Comparison of ENCODE assay signal across 1 cellular context in the genomic region with DNA sequence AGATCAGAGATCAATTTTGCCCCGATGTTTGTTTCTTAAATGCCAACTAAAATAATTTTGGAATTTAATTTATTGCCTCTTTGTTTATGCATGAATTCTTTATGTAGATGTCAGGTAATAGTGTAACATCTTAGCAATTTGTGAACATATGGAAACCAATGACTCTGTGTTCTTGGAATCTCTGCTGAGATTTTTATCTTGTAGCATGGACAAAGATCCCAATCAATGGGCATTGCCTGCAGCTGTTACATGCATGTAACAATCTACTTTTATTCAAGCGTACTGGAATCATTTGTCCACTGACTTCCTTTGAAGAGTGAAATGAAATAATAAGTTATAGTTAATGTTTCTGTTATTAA.
TF ChIP-seq lines count a peak whose summit lies in the region.

No MANE protein-coding gene starts in this region.

TF ChIP-seq in SK-N-SH, 30 proteins besides CTCF, POLR2A, EP300 and RAD21 (continued from another document):
- TF ChIP-seq TEAD4 (IDR thresholded peaks at IDR 0.05; ENCODE audit: borderline replicate concordance, insufficient read depth) (peak; percentile 92; the same call in 1 of the 2 replicates), POLR2AphosphoS5 (IDR thresholded peaks at IDR 0.05; ENCODE audit: low read depth, low read length) (peak; percentile 17; the same call in 1 of the 2 replicates), MAX (IDR thresholded peaks at IDR 0.05; ENCODE audit: low read depth) (0 out of 2 replicates have a peak, but pooled peaks have one; percentile 28), FOXM1 (IDR thresholded peaks at IDR 0.05; ENCODE audit: low read depth) (peak; percentile 73; the same call in 1 of the 2 replicates), RFX5 (IDR thresholded peaks at IDR 0.05; ENCODE audit: low read length) (no peak), TAF1 (IDR thresholded peaks at IDR 0.05; ENCODE audit: borderline replicate concordance, low read depth, low read length) (no peak), REST (IDR thresholded peaks at IDR 0.05; ENCODE audit: low read depth, low read length) (no peak), SIN3A (IDR thresholded peaks at IDR 0.05; ENCODE audit: borderline replicate concordance, low read depth, low read length) (no peak), FOSL2 (IDR thresholded peaks at IDR 0.05; ENCODE audit: borderline replicate concordance, low read depth) (peak; percentile 64; the same call in 1 of the 2 replicates), JUND (IDR thresholded peaks at IDR 0.05) (peak; percentile 90), TCF12 (IDR thresholded peaks at IDR 0.05) (peak; percentile 97), SMC3 (IDR thresholded peaks at IDR 0.05; ENCODE audit: low read depth, low read length) (no peak), MXI1 (IDR thresholded peaks at IDR 0.05; ENCODE audit: low read depth, low read length) (no peak), YY1 (IDR thresholded peaks at IDR 0.05; ENCODE audit: low read depth) (no peak), CHD2 (IDR thresholded peaks at IDR 0.05; ENCODE audit: low read length, partially characterized antibody) (no peak), EZH2phosphoT487 (IDR thresholded peaks at IDR 0.05; ENCODE audit: borderline replicate concordance, low read depth) (no peak)
- TF ChIP-seq, protein P1, sequence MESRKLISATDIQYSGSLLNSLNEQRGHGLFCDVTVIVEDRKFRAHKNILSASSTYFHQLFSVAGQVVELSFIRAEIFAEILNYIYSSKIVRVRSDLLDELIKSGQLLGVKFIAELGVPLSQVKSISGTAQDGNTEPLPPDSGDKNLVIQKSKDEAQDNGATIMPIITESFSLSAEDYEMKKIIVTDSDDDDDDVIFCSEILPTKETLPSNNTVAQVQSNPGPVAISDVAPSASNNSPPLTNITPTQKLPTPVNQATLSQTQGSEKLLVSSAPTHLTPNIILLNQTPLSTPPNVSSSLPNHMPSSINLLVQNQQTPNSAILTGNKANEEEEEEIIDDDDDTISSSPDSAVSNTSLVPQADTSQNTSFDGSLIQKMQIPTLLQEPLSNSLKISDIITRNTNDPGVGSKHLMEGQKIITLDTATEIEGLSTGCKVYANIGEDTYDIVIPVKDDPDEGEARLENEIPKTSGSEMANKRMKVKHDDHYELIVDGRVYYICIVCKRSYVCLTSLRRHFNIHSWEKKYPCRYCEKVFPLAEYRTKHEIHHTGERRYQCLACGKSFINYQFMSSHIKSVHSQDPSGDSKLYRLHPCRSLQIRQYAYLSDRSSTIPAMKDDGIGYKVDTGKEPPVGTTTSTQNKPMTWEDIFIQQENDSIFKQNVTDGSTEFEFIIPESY (IDR thresholded peaks at IDR 0.05; ENCODE audit: borderline replicate concordance, low read depth), result no peak
- TF ChIP-seq, protein P2, sequence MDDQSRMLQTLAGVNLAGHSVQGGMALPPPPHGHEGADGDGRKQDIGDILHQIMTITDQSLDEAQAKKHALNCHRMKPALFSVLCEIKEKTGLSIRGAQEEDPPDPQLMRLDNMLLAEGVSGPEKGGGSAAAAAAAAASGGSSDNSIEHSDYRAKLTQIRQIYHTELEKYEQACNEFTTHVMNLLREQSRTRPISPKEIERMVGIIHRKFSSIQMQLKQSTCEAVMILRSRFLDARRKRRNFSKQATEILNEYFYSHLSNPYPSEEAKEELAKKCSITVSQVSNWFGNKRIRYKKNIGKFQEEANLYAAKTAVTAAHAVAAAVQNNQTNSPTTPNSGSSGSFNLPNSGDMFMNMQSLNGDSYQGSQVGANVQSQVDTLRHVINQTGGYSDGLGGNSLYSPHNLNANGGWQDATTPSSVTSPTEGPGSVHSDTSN (IDR thresholded peaks at IDR 0.05), result peak; percentile 85
- TF ChIP-seq, protein P3, sequence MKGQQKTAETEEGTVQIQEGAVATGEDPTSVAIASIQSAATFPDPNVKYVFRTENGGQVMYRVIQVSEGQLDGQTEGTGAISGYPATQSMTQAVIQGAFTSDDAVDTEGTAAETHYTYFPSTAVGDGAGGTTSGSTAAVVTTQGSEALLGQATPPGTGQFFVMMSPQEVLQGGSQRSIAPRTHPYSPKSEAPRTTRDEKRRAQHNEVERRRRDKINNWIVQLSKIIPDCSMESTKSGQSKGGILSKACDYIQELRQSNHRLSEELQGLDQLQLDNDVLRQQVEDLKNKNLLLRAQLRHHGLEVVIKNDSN (IDR thresholded peaks at IDR 0.05; ENCODE audit: borderline replicate concordance, low read depth), result no peak
